ENCODE assay signal across 8 cellular contexts in the genomic region with DNA sequence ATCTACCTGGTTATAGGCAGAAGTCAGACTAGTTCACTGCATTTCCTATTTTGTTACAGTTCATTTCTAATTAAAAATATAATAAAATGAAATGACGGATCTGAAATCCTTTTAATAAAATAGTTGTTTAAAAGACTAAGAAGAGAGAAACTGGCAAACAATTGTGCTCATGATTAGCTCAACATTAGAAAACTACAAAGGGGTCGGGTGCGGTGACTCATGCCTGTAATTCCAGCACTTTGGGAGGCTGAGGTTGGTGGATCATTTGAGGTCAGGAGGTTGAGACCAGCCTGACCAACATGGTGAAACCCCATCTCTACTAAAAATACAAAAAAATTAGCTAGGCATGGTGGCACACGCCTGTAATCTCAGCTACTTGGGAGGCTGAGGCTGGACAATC. TPM values are rescaled to one million over a fixed set of nuclear protein-coding genes. Genes with fewer than 3 reads are reported as not detected.
DNase-seq lines count a peak whose midpoint lies in the region; ATAC-seq, FAIRE-seq and TF ChIP-seq lines count a peak whose summit lies in the region.
"Not testable (repeated sequence)": the region's sequence is repeated elsewhere in the genome, so short reads cannot be mapped to it uniquely, and the experiment has no call there.

No MANE protein-coding gene starts in this region.

- not testable (repeated sequence) for ATAC-seq in activated CD8-positive, alpha-beta T cell treated with anti-CD3 and anti-CD28 coated beads for 36 hours; K562; stimulated activated memory B cell treated with anti-CD40 and anti-IgM and Interleukin-4, amounts not matched to agents 10 μg/mL and 1 μg/mL and 100 μg/mL, for 72 hours

- not testable (repeated sequence) for TF ChIP-seq RAD21 in K562 (CRISPR knock-in tag; conservative IDR thresholded peaks at IDR 0.05 in 1 of 2, IDR thresholded peaks at IDR 0.05 in 1 of 2)

- not testable (repeated sequence) for H3K9ac ChIP-seq in K562 (ENCODE audit: insufficient read depth in 1 of 2, low read depth in 2 of 2, low read length in 2 of 2)

- intact Hi-C loops in activated CD8-positive, alpha-beta T cell treated with anti-CD3 and anti-CD28 coated beads for 36 hours (cut with micrococcal nuclease); K562 (cut with micrococcal nuclease): not testable (repeated sequence)

- not testable (repeated sequence) for H4K20me1 ChIP-seq in K562 (replicated peaks; ENCODE audit: control insufficient read depth, insufficient read depth, low read length)

- H3K27me3 Mint-ChIP-seq in activated CD8-positive, alpha-beta T cell treated with anti-CD3 and anti-CD28 coated beads for 36 hours; stimulated activated memory B cell treated with anti-CD40 and anti-IgM and Interleukin-4, amounts not matched to agents 10 μg/mL and 1 μg/mL and 100 μg/mL, for 72 hours: not testable (repeated sequence)

- CTCF ChIA-PET in activated CD8-positive, alpha-beta T cell treated with anti-CD3 and anti-CD28 coated beads for 36 hours (lab: Charles Lee); K562 (lab: Yijun Ruan, JAX; ENCODE audit: low intra/inter-chr PET ratio): not testable (repeated sequence)

- H3K27me3 ChIP-seq in K562 (ENCODE audit: control insufficient read depth in 2 of 2, insufficient read depth in 2 of 2, low read length in 2 of 2): not testable (repeated sequence)

- H3K4me2 ChIP-seq in K562 (ENCODE audit: insufficient read depth, low read length): not testable (repeated sequence)

- H3K4me1 ChIP-seq in K562 (replicated peaks in 1 of 2; ENCODE audit: control insufficient read depth in 2 of 2, insufficient read depth in 2 of 2, low read length in 2 of 2): peaks cover 0 to 16% of the 10 kb centered on the region in 2 experiments; a peak in 4 of 5 replicates

- in situ Hi-C loops in K562 (cut with MboI): not testable (repeated sequence)

- H3K79me2 ChIP-seq in K562 (ENCODE audit: control insufficient read depth, insufficient read depth, low read length): not testable (repeated sequence)

- H3K4me3 ChIP-seq in K562; foreskin fibroblast (ENCODE audit: low read depth in 1 of 2, low read length in 2 of 2): not testable (repeated sequence)

- H3K4me3 Mint-ChIP-seq in activated CD8-positive, alpha-beta T cell treated with anti-CD3 and anti-CD28 coated beads for 36 hours; stimulated activated memory B cell treated with anti-CD40 and anti-IgM and Interleukin-4, amounts not matched to agents 10 μg/mL and 1 μg/mL and 100 μg/mL, for 72 hours: not testable (repeated sequence)

- not testable (repeated sequence) for H3K27ac Mint-ChIP-seq in activated CD8-positive, alpha-beta T cell treated with anti-CD3 and anti-CD28 coated beads for 36 hours
- H3K27ac Mint-ChIP-seq in stimulated activated memory B cell treated with anti-CD40 and anti-IgM and Interleukin-4, amounts not matched to agents 10 μg/mL and 1 μg/mL and 100 μg/mL, for 72 hours: peak overlapping the region; percentile 52

- POLR2A ChIA-PET in activated CD8-positive, alpha-beta T cell treated with anti-CD3 and anti-CD28 coated beads for 36 hours (lab: Charles Lee): interaction anchor here (1.2 kb wide), 1 partner anchor 28 kb away, joined by 4 read pairs; a partner anchor contains a TSS
- POLR2A ChIA-PET in K562 (lab: Yijun Ruan, JAX): interaction anchor here (0.6 to 2.3 kb wide), 3 partner anchors 11 to 76 kb away, joined by 3 to 6 read pairs (median 5); no protein-coding TSS in a partner anchor

- not testable (repeated sequence) for H3K36me3 Mint-ChIP-seq in activated CD8-positive, alpha-beta T cell treated with anti-CD3 and anti-CD28 coated beads for 36 hours (ENCODE audit: low read depth); stimulated activated memory B cell treated with anti-CD40 and anti-IgM and Interleukin-4, amounts not matched to agents 10 μg/mL and 1 μg/mL and 100 μg/mL, for 72 hours

- not testable (repeated sequence) for H3K9me3 ChIP-seq in K562 (replicated peaks; ENCODE audit: control insufficient read depth, insufficient read depth, low read depth, low read length)

- not testable (repeated sequence) for H3K36me3 ChIP-seq in K562 (ENCODE audit: control insufficient read depth, insufficient read depth, low read length)

- not testable (repeated sequence) for TF ChIP-seq CTCF in activated CD8-positive, alpha-beta T cell treated with anti-CD3 and anti-CD28 coated beads for 36 hours (IDR thresholded peaks at IDR 0.05); K562 (IDR thresholded peaks at IDR 0.05 in 2 of 3, conservative IDR thresholded peaks at IDR 0.05 in 1 of 3; ENCODE audit: insufficient read depth in 2 of 3, low read depth in 1 of 3, low read length in 3 of 3); foreskin fibroblast (IDR thresholded peaks at IDR 0.05; ENCODE audit: low read depth, low read length)

- H3K9me3 Mint-ChIP-seq in activated CD8-positive, alpha-beta T cell treated with anti-CD3 and anti-CD28 coated beads for 36 hours; stimulated activated memory B cell treated with anti-CD40 and anti-IgM and Interleukin-4, amounts not matched to agents 10 μg/mL and 1 μg/mL and 100 μg/mL, for 72 hours: not testable (repeated sequence)

- H3K4me1 Mint-ChIP-seq in activated CD8-positive, alpha-beta T cell treated with anti-CD3 and anti-CD28 coated beads for 36 hours (ENCODE audit: low read depth): not testable (repeated sequence)
- H3K4me1 Mint-ChIP-seq in stimulated activated memory B cell treated with anti-CD40 and anti-IgM and Interleukin-4, amounts not matched to agents 10 μg/mL and 1 μg/mL and 100 μg/mL, for 72 hours: peaks cover 22% of the 10 kb centered on the region

- H2AFZ ChIP-seq in K562 (ENCODE audit: low read depth, low read length): not testable (repeated sequence)

- peak; percentile 66 for FAIRE-seq in G401.6 (lab: Jason Lieb, UNC)
- peak; percentile 87 for FAIRE-seq in RCC 7860 (lab: Jason Lieb, UNC)
- FAIRE-seq in K562 (lab: Jason Lieb, UNC): not testable (repeated sequence)

- not testable (repeated sequence) for H3K27ac ChIP-seq in K562 (ENCODE audit: extremely low read depth, low read depth, low read length)

- DNase-seq in M059J (ENCODE audit: low read depth) (peak; percentile 70), RCC 7860 (ENCODE audit: low spot score) (peak; percentile 33), foreskin fibroblast (peak; percentile 28 to 50), kidney tubule cell (ENCODE audit: low spot score) (peak; percentile 47)
- DNase-seq in activated CD8-positive, alpha-beta T cell treated with anti-CD3 and anti-CD28 coated beads for 36 hours: peak; percentile 18
- DNase-seq in K562 (ENCODE audit: extremely low read depth in 1 of 4, low spot score in 3 of 4): not testable (repeated sequence)

- not testable (repeated sequence) for TF ChIP-seq POLR2A in K562 (conservative IDR thresholded peaks at IDR 0.05)

- not testable (repeated sequence) for H3K9me1 ChIP-seq in K562 (ENCODE audit: control insufficient read depth, insufficient read depth, low read length)

- BruUV-seq in K562 (replicated peaks; lab: Mats Ljungman, UMichigan): not testable (repeated sequence)

- 61% methylated on average over 4 of the region's 4 CpGs for WGBS in K562 (ENCODE audit: insufficient coverage, low coverage, missing lambda C conversion rate)

- not testable (repeated sequence) for TF ChIP-seq EP300 in K562 (IDR thresholded peaks at IDR 0.05; ENCODE audit: low read length)

TF ChIP-seq in K562, 482 proteins besides CTCF, POLR2A, EP300 and RAD21:
- TF ChIP-seq, protein P1, sequence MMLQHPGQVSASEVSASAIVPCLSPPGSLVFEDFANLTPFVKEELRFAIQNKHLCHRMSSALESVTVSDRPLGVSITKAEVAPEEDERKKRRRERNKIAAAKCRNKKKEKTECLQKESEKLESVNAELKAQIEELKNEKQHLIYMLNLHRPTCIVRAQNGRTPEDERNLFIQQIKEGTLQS (IDR thresholded peaks at IDR 0.05): 0 out of 2 replicates have a peak, but pooled peaks have one; percentile 24
- TF ChIP-seq, protein P1 (CRISPR knock-in tag; conservative IDR thresholded peaks at IDR 0.05): not testable (repeated sequence)
- TF ChIP-seq TRIM24 (IDR thresholded peaks at IDR 0.05): 0 out of 4 replicates have a peak, but pooled peaks of 1 of the 2 experiments have one; percentile 9

RNA-seq across cellular contexts. Expression of a gene that starts 27.3 kb away (rescaled TPM):
- 18.9 and 26.6 TPM in 2 replicates for total RNA-seq in M059J (2014; rRNA removed; shearing (Covaris generic))
- 100 to 1,000 TPM; 108 to 115 TPM for total RNA-seq in activated CD8-positive, alpha-beta T cell treated with anti-CD3 and anti-CD28 coated beads for 36 hours
- 31.6 and 61.2 TPM in 2 replicates for total RNA-seq in K562 (2011; cell fraction: chromatin; rRNA removed; ENCODE audit: low replicate concordance)
- 22.7 and 26.6 TPM in 2 replicates for total RNA-seq in K562 (2011; cell fraction: nucleolus; rRNA removed)
- total RNA-seq in K562 (2011; cell fraction: nucleoplasm; rRNA removed): 30.2 and 39.5 TPM in 2 replicates
- 61.5 and 75.1 TPM in 2 replicates for total RNA-seq in K562 (2014; rRNA removed)
- total RNA-seq in K562 (2014; rRNA removed; fragmentation: Illumina TruSeq; extraction: Trizol): 73.5 and 95.8 TPM in 2 replicates
- total RNA-seq in K562 (2015; rRNA removed; fragmentation: Illumina TruSeq; extraction: Trizol): 110 and 117 TPM in 2 replicates
- total RNA-seq in K562 (2021): 56.4 and 71.9 TPM in 2 replicates
- polyA plus RNA-seq in K562 (2011; rRNA removed): 29.8 and 35.6 TPM in 2 replicates
- 14.8 and 25.0 TPM in 2 replicates for polyA plus RNA-seq in K562 (2011; cell fraction: cytosol; rRNA removed)
- polyA plus RNA-seq in K562 (2011; cell fraction: nucleus; rRNA removed): 17.2 and 23.1 TPM in 2 replicates
- 39.4 and 42.5 TPM in 2 replicates for polyA plus RNA-seq in K562 (2012)
- 65.2 and 69.1 TPM in 2 replicates for polyA plus RNA-seq in K562 (2014; fragmentation: Illumina TruSeq; extraction: Trizol)
- 10 to 100 TPM; 64.8 to 87.2 TPM for polyA plus RNA-seq in K562 (2014; fragmentation: Nextera tagmentation; extraction: Ambion mirVana)
- 47.1 and 49.5 TPM in 2 replicates for polyA plus RNA-seq in K562 (2014; rRNA removed)
- 62.2 and 65.1 TPM in 2 replicates for polyA minus RNA-seq in K562 (2011; rRNA and poly(A)+ RNA removed)
- 37.1 and 39.1 TPM in 2 replicates for polyA minus RNA-seq in K562 (2011; cell fraction: cytosol; rRNA and poly(A)+ RNA removed)
- polyA minus RNA-seq in K562 (2011; cell fraction: nucleus; rRNA and poly(A)+ RNA removed): 21.7 and 45.1 TPM in 2 replicates
